21 cellular contexts compared by ENCODE assay signal in genomic region chr19:32269831-32270230, GRCh38.
"Had no signal": no experiment of that assay in that cellular context is flagged by ENCODE, and none has a peak within 500 bp of the region (broad histone marks: within the 10 kb centered on the region; RNA-seq: fewer than 3 reads in every experiment).

No MANE protein-coding gene starts in this region.

- H3K4me3 ChIP-seq: esophagus squamous epithelium, left ventricle myocardium inferior, right atrium auricular region, tibial nerve had no signal

- H3K27me3 ChIP-seq: right atrium auricular region, tibial nerve had no signal

- H3K4me3 Mint-ChIP-seq: activated CD4-positive, alpha-beta memory T cell treated with anti-CD3 and anti-CD28 coated beads, Interleukin-2, amount 10 ng/mL, durations not matched to agents 7 days and 5 days; activated CD4-positive, alpha-beta T cell treated with anti-CD3 and anti-CD28 coated beads for 36 hours; activated CD8-positive, alpha-beta memory T cell treated with anti-CD3 and anti-CD28 coated beads, Interleukin-2, amount 10 ng/mL, durations not matched to agents 7 days and 5 days; activated naive CD8-positive, alpha-beta T cell treated with anti-CD3 and anti-CD28 coated beads for 36 hours; effector memory CD8-positive, alpha-beta T cell; immature natural killer cell; nephron progenitor cell; stimulated activated naive CD8-positive, alpha-beta T cell treated with anti-CD3 and anti-CD28 coated beads, Interleukin-15, Interleukin-2, amounts not matched to agents 100 ng/mL and 50 ng/mL, for 24 hours; WTC11 had no signal

- H3K36me3 Mint-ChIP-seq: activated CD8-positive, alpha-beta memory T cell treated with anti-CD3 and anti-CD28 coated beads, Interleukin-2, amount 10 ng/mL, durations not matched to agents 7 days and 5 days; activated naive CD8-positive, alpha-beta T cell treated with anti-CD3 and anti-CD28 coated beads for 36 hours; immature natural killer cell; WTC11 had no signal

- H3K9me3 Mint-ChIP-seq: activated CD4-positive, alpha-beta memory T cell treated with anti-CD3 and anti-CD28 coated beads, Interleukin-2, amount 10 ng/mL, durations not matched to agents 7 days and 5 days had no signal

- DNase-seq: activated CD4-positive, alpha-beta memory T cell treated with anti-CD3 and anti-CD28 coated beads, Interleukin-2, amount 10 ng/mL, durations not matched to agents 7 days and 5 days; activated CD4-positive, alpha-beta T cell treated with anti-CD3 and anti-CD28 coated beads for 36 hours; activated CD8-positive, alpha-beta memory T cell treated with anti-CD3 and anti-CD28 coated beads, Interleukin-2, amount 10 ng/mL, durations not matched to agents 7 days and 5 days; activated naive CD8-positive, alpha-beta T cell treated with anti-CD3 and anti-CD28 coated beads for 36 hours; amygdala; dermis blood vessel endothelial cell; effector memory CD8-positive, alpha-beta T cell; esophagus squamous epithelium; immature natural killer cell; kidney glomerular epithelial cell; left ventricle myocardium inferior; mammary epithelial cell; midbrain; nephron progenitor cell; nucleus accumbens; stimulated activated CD4-positive, alpha-beta T cell treated with anti-CD3 and anti-CD28 coated beads, Interleukin-2, amount 100 ng/mL, for 48 hours had no signal

- H3K27ac Mint-ChIP-seq: activated CD4-positive, alpha-beta memory T cell treated with anti-CD3 and anti-CD28 coated beads, Interleukin-2, amount 10 ng/mL, durations not matched to agents 7 days and 5 days; activated CD4-positive, alpha-beta T cell treated with anti-CD3 and anti-CD28 coated beads for 36 hours; activated CD8-positive, alpha-beta memory T cell treated with anti-CD3 and anti-CD28 coated beads, Interleukin-2, amount 10 ng/mL, durations not matched to agents 7 days and 5 days; activated naive CD8-positive, alpha-beta T cell treated with anti-CD3 and anti-CD28 coated beads for 36 hours; effector memory CD8-positive, alpha-beta T cell; immature natural killer cell; nephron progenitor cell; progenitor cell of endocrine pancreas; stimulated activated naive CD8-positive, alpha-beta T cell treated with anti-CD3 and anti-CD28 coated beads, Interleukin-15, Interleukin-2, amounts not matched to agents 100 ng/mL and 50 ng/mL, for 24 hours; WTC11 had no signal

- H3K4me1 Mint-ChIP-seq: activated CD4-positive, alpha-beta memory T cell treated with anti-CD3 and anti-CD28 coated beads, Interleukin-2, amount 10 ng/mL, durations not matched to agents 7 days and 5 days; activated CD4-positive, alpha-beta T cell treated with anti-CD3 and anti-CD28 coated beads for 36 hours; activated CD8-positive, alpha-beta memory T cell treated with anti-CD3 and anti-CD28 coated beads, Interleukin-2, amount 10 ng/mL, durations not matched to agents 7 days and 5 days; activated naive CD8-positive, alpha-beta T cell treated with anti-CD3 and anti-CD28 coated beads for 36 hours; immature natural killer cell had no signal

- ATAC-seq: activated CD4-positive, alpha-beta T cell treated with anti-CD3 and anti-CD28 coated beads for 36 hours; activated CD8-positive, alpha-beta memory T cell treated with anti-CD3 and anti-CD28 coated beads, Interleukin-2, amount 10 ng/mL, durations not matched to agents 7 days and 5 days; effector memory CD8-positive, alpha-beta T cell; WTC11 had no signal

- H3K36me3 ChIP-seq: esophagus squamous epithelium, left ventricle myocardium inferior, right atrium auricular region, tibial nerve had no signal
